26 cellular contexts compared by ENCODE assay signal in the genomic region with DNA sequence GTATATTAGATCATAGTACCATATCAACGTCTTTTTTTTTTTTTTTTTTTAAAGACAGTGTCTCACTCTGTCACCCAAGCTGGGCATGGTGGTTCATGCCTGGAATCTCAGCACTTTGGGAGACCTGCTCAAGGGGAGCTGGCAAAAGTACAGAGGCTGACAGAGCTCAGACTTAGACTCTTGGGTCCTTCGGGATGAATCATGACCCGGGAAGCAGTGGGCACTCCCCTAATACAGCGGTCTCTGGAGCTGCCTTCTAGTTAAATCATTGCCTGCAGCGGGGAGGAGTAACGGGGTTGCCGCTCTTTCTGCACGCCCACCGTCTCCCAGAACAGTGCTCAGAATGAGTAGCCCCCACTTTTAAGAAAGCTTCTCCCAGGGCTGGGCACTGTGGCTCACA.
"Had no signal": no experiment of that assay in that cellular context is flagged by ENCODE, and none has a peak within 500 bp of the region (broad histone marks: within the 10 kb centered on the region; RNA-seq: fewer than 3 reads in every experiment).

No MANE protein-coding gene starts in this region.

- H3K27ac ChIP-seq: esophagus muscularis mucosa, foreskin keratinocyte, gastroesophageal sphincter, heart left ventricle, hepatocyte, left lung, prostate gland, right atrium auricular region, testis, tibial artery had no signal

- FAIRE-seq: colon, endothelial cell of umbilical vein, kidney had no signal

- DNase-seq: effector memory CD4-positive, alpha-beta T cell; foreskin keratinocyte; heart left ventricle; kidney; left cardiac atrium; left lung; mesenchymal stem cell; midbrain; naive thymus-derived CD8-positive, alpha-beta T cell; nephron progenitor cell; nucleus accumbens; stimulated activated CD4-positive, alpha-beta T cell treated with anti-CD3 and anti-CD28 coated beads, Interleukin-12 subunit alpha, Interleukin-12 subunit beta, amount 100 ng/mL, for 4 hours; stimulated activated CD4-positive, alpha-beta T cell treated with anti-CD3 and anti-CD28 coated beads, Interleukin-1b, Interleukin-23, amount 100 ng/mL, for 48 hours; stimulated activated CD4-positive, alpha-beta T cell treated with anti-CD3 and anti-CD28 coated beads, Interleukin-4, amount 100 ng/mL, for 1 hour; stimulated activated naive CD8-positive, alpha-beta T cell treated with anti-CD3 and anti-CD28 coated beads, Interleukin-15, Interleukin-2, amounts not matched to agents 100 U/mL and 50 U/mL, for 24 hours; substantia nigra; testis; tibial artery had no signal

- H3K4me3 ChIP-seq: esophagus muscularis mucosa, gastroesophageal sphincter, heart left ventricle, hepatocyte, left lung, prostate gland, right atrium auricular region, smooth muscle cell, testis, tibial artery had no signal
